In genomic region chr4:22531226-22531625, GRCh38 we compare ENCODE assay signal across 25 cellular contexts.
"Had no signal": no experiment of that assay in that cellular context is flagged by ENCODE, and none has a peak within 500 bp of the region (broad histone marks: within the 10 kb centered on the region; RNA-seq: fewer than 3 reads in every experiment).

No MANE protein-coding gene starts in this region.

- H3K4me1 Mint-ChIP-seq: activated naive CD4-positive, alpha-beta T cell treated with anti-CD3 and anti-CD28 coated beads, Interleukin-2, amount 10 ng/mL, durations not matched to agents 7 days and 5 days; activated naive CD8-positive, alpha-beta T cell treated with anti-CD3 and anti-CD28 coated beads, Interleukin-2, amount 10 ng/mL, durations not matched to agents 7 days and 5 days; immature natural killer cell; neural crest cell had no signal

- H3K27ac Mint-ChIP-seq: activated naive CD4-positive, alpha-beta T cell treated with anti-CD3 and anti-CD28 coated beads, Interleukin-2, amount 10 ng/mL, durations not matched to agents 7 days and 5 days; activated naive CD8-positive, alpha-beta T cell treated with anti-CD3 and anti-CD28 coated beads, Interleukin-2, amount 10 ng/mL, durations not matched to agents 7 days and 5 days; immature natural killer cell had no signal

- H3K4me3 ChIP-seq: ascending aorta, cardiac muscle cell, lower lobe of right lung, pancreas, prostate gland, testis, transverse colon had no signal

- DNase-seq: activated CD4-positive, alpha-beta T cell treated with anti-CD3 and anti-CD28 coated beads for 4 hours; activated CD4-positive, alpha-beta T cell treated with anti-CD3 and anti-CD28 coated beads, Interleukin-2, amount 50 U/mL, for 4 hours; activated CD8-positive, alpha-beta memory T cell treated with anti-CD3 and anti-CD28 coated beads for 24 hours; activated gamma-delta T cell; activated naive CD4-positive, alpha-beta T cell treated with anti-CD3 and anti-CD28 coated beads, Interleukin-2, amount 10 ng/mL, durations not matched to agents 7 days and 5 days; activated naive CD8-positive, alpha-beta T cell treated with anti-CD3 and anti-CD28 coated beads, Interleukin-2, amount 10 ng/mL, durations not matched to agents 7 days and 5 days; foreskin melanocyte; glutamatergic neuron; hypothalamus; immature natural killer cell; kidney; lower lobe of right lung; mesendoderm; pancreas; retina; stimulated activated CD4-positive, alpha-beta T cell treated with anti-CD3 and anti-CD28 coated beads, Interleukin-2, amount 100 ng/mL, for 48 hours; stimulated activated naive CD8-positive, alpha-beta T cell treated with anti-CD3 and anti-CD28 coated beads, Interleukin-15, Interleukin-2, amounts not matched to agents 100 U/mL and 50 U/mL, for 24 hours; testis; transverse colon had no signal

- H3K27me3 Mint-ChIP-seq: activated naive CD4-positive, alpha-beta T cell treated with anti-CD3 and anti-CD28 coated beads, Interleukin-2, amount 10 ng/mL, durations not matched to agents 7 days and 5 days; brain had no signal

- H3K9me3 ChIP-seq: pancreas, prostate gland, testis had no signal

- H3K4me1 ChIP-seq: ascending aorta, lower lobe of right lung, pancreas, prostate gland, testis, transverse colon had no signal

- ATAC-seq: lower lobe of right lung; pancreas; stimulated activated naive CD8-positive, alpha-beta T cell treated with anti-CD3 and anti-CD28 coated beads, Interleukin-15, Interleukin-2, amounts not matched to agents 100 U/mL and 50 U/mL, for 24 hours had no signal

- H3K36me3 ChIP-seq: ascending aorta, cardiac muscle cell, lower lobe of right lung, pancreas, prostate gland, transverse colon had no signal

- H3K4me3 Mint-ChIP-seq: activated naive CD4-positive, alpha-beta T cell treated with anti-CD3 and anti-CD28 coated beads, Interleukin-2, amount 10 ng/mL, durations not matched to agents 7 days and 5 days; activated naive CD8-positive, alpha-beta T cell treated with anti-CD3 and anti-CD28 coated beads, Interleukin-2, amount 10 ng/mL, durations not matched to agents 7 days and 5 days; immature natural killer cell; neural crest cell had no signal

- H3K27ac ChIP-seq: ascending aorta, cardiac muscle cell, lower lobe of right lung, pancreas, prostate gland, testis, transverse colon, VCaP had no signal

- H3K27me3 ChIP-seq: ascending aorta, cardiac muscle cell, pancreas, testis, transverse colon had no signal

- H3K36me3 Mint-ChIP-seq: activated naive CD4-positive, alpha-beta T cell treated with anti-CD3 and anti-CD28 coated beads, Interleukin-2, amount 10 ng/mL, durations not matched to agents 7 days and 5 days; activated naive CD8-positive, alpha-beta T cell treated with anti-CD3 and anti-CD28 coated beads, Interleukin-2, amount 10 ng/mL, durations not matched to agents 7 days and 5 days had no signal
